8 cellular contexts compared by ENCODE assay signal in the genomic region with DNA sequence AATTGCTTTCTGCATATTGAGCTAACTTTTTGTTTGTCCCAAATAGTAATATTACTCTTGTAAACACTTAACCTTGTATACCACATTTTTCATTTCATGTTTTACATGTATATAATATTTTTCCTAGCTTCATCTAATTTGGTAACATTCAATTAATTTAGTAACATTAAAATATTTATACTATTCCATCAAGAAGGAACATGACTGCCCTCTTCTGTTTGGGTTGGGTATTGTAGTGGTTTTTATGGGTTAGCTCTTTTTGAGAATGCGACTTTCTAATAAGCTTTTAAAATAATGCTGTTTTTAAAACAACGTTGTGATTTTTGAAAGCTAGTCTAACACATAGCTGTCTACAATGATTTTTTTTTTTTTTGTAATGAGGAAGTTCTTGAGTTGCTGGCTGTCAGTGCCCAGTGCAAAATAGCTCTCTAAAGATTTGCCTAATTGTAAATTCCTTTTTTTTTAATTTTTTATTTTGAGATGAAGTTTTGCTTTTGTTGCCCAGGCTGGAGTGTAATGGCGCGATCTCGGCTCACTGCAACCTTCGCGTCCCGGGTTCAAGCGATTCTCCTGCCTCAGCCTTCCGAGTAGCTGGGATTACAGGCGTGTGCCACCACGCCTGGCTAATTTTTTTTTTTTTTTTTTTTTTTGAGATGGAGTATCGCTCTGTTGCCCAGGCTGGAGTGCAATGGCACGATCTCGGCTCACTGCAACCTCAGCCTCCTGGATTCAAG. TPM values are rescaled to one million over a fixed set of nuclear protein-coding genes. Genes with fewer than 3 reads are reported as not detected.
DNase-seq lines count a peak whose midpoint lies in the region; TF ChIP-seq lines count a peak whose summit lies in the region.
"Not testable (repeated sequence)": the region's sequence is repeated elsewhere in the genome, so short reads cannot be mapped to it uniquely, and the experiment has no call there.

No MANE protein-coding gene starts in this region.

- H3K9me3 ChIP-seq in Caco-2; subcutaneous abdominal adipose tissue (ENCODE audit: control insufficient read depth in 5 of 5, low read length in 5 of 5): not testable (repeated sequence)

- not testable (repeated sequence) for H3K23ac ChIP-seq in mesendoderm (ENCODE audit: low read length)

- WGBS in mesendoderm (ENCODE audit: extremely low coverage, insufficient coverage, low lambda C conversion rate), result no CpG with 5 or more reads among the region's 15 CpGs

- H3K18ac ChIP-seq in mesendoderm (ENCODE audit: low read length), result not testable (repeated sequence)

- not testable (repeated sequence) for H3K9ac ChIP-seq in mesendoderm (ENCODE audit: low read length); subcutaneous abdominal adipose tissue (ENCODE audit: low read length in 5 of 5)

- not testable (repeated sequence) for H3K4me3 Mint-ChIP-seq in Caco-2 (ENCODE audit: unreplicated experiment)

- H3K4me3 ChIP-seq in Caco-2 (ENCODE audit: low read depth, low read length); mesendoderm (ENCODE audit: low read length); subcutaneous abdominal adipose tissue (ENCODE audit: low read depth in 1 of 5, low read length in 5 of 5): not testable (repeated sequence)

- H3K79me2 ChIP-seq in mesendoderm (ENCODE audit: control insufficient read depth, insufficient read depth, low read length), result peaks cover 35% of the 10 kb centered on the region

- not testable (repeated sequence) for H3K4ac ChIP-seq in mesendoderm (ENCODE audit: low read depth, low read length)

- H2BK15ac ChIP-seq in mesendoderm (replicated peaks; ENCODE audit: low read depth), result not testable (repeated sequence)

- H3K27me3 Mint-ChIP-seq in Caco-2 (ENCODE audit: insufficient read depth, unreplicated experiment), result not testable (repeated sequence)

- not testable (repeated sequence) for H3K27ac Mint-ChIP-seq in Caco-2 (ENCODE audit: unreplicated experiment)

- H2BK5ac ChIP-seq in mesendoderm (ENCODE audit: low read length), result not testable (repeated sequence)

- not testable (repeated sequence) for H4K5ac ChIP-seq in mesendoderm (ENCODE audit: low read length)

- H3K27ac ChIP-seq in mesendoderm (ENCODE audit: low read depth, low read length), result not testable (repeated sequence)
- peak overlapping the region; percentile 37 for H3K27ac ChIP-seq in subcutaneous abdominal adipose tissue (ENCODE audit: low read depth, low read length)

- peaks cover 87% of the 10 kb centered on the region for H3K36me3 Mint-ChIP-seq in Caco-2 (ENCODE audit: insufficient read depth, unreplicated experiment)

- BruUV-seq in Caco-2 (replicated peaks; lab: Mats Ljungman, UMichigan), result not testable (repeated sequence)

- not testable (repeated sequence) for H3K56ac ChIP-seq in mesendoderm (ENCODE audit: low read length)

- not testable (repeated sequence) for H3K27me3 ChIP-seq in Caco-2 (replicated peaks; ENCODE audit: control insufficient read depth, insufficient read depth, low read length); mesendoderm (ENCODE audit: insufficient read depth, low read length, poor library complexity); subcutaneous abdominal adipose tissue (ENCODE audit: control insufficient read depth in 5 of 5, insufficient read depth in 4 of 5, low read length in 5 of 5)

- H3K36me3 ChIP-seq in Caco-2 (ENCODE audit: control insufficient read depth, insufficient read depth, low read length); mesendoderm (ENCODE audit: control insufficient read depth, insufficient read depth, low read length): not testable (repeated sequence)
- H3K36me3 ChIP-seq in subcutaneous abdominal adipose tissue (ENCODE audit: control insufficient read depth in 5 of 5, insufficient read depth in 5 of 5, low read length in 5 of 5), result peaks cover 33 to 57% (median 43%) of the 10 kb centered on the region in 5 donors

- not testable (repeated sequence) for H2AK5ac ChIP-seq in mesendoderm (ENCODE audit: low read length)

- H4K8ac ChIP-seq in mesendoderm (ENCODE audit: low read depth, low read length), result not testable (repeated sequence)

- intact Hi-C loops in Caco-2 (cut with micrococcal nuclease; ENCODE audit: unreplicated experiment), result loop anchor here (1.0 kb wide), 1 partner anchor 101 kb away; no protein-coding TSS in a partner anchor

- POLR2A ChIA-PET in Caco-2 (lab: Charles Lee), result interaction anchor here (0.6 to 1.5 kb wide), 4 partner anchors 100 to 154 kb away, joined by 3 to 9 read pairs (median 3); partner anchors contain the start of gene ZFR

- not testable (repeated sequence) for H3K4me1 Mint-ChIP-seq in Caco-2 (ENCODE audit: low read depth, unreplicated experiment)

- H2BK120ac ChIP-seq in mesendoderm (ENCODE audit: low read depth, low read length), result not testable (repeated sequence)

- H3K4me2 ChIP-seq in mesendoderm (ENCODE audit: low read length), result not testable (repeated sequence)

- DNase-seq in Caco-2, result peak in 1 of 2 experiments; percentile 62
- DNase-seq in HS-5 (ENCODE audit: low read depth), result peak; percentile 70
- peak; percentile 43 for DNase-seq in NCI-H2171 (lab: John Stamatoyannopoulos, UW)
- DNase-seq in SK-N-DZ (ENCODE audit: low spot score), result peak; percentile 52
- DNase-seq in activated naive CD8-positive, alpha-beta T cell treated with anti-CD3 and anti-CD28 coated beads, Interleukin-2, amount 50 U/mL, for 16 hours (ENCODE audit: low read depth, low spot score), result peak; percentile 6
- DNase-seq in fibroblast of gingiva (ENCODE audit: low read depth), result peak; percentile 56
- peak; percentile 46 for DNase-seq in mesendoderm

- CTCF ChIA-PET in Caco-2 (lab: Charles Lee), result interaction anchor here (0.7 to 2.4 kb wide), 18 partner anchors 14 to 1115 kb away, joined by 3 to 85 read pairs (median 4); partner anchors contain the start of gene ZFR

- TF ChIP-seq CTCF in Caco-2 (IDR thresholded peaks at IDR 0.05; ENCODE audit: insufficient read depth in 1 of 2, low read depth in 1 of 2, low read length in 1 of 2, severe bottlenecking in 1 of 2, unreplicated experiment in 1 of 2), result peak; percentile 66 to 90

- not testable (repeated sequence) for H3K79me1 ChIP-seq in mesendoderm (ENCODE audit: low read length)

- H3K9me3 Mint-ChIP-seq in Caco-2 (ENCODE audit: unreplicated experiment), result not testable (repeated sequence)

- H3K4me1 ChIP-seq in Caco-2; mesendoderm (ENCODE audit: control insufficient read depth, low read depth, low read length): not testable (repeated sequence)
- peaks cover 4 to 37% (median 20%) of the 10 kb centered on the region in 5 donors for H3K4me1 ChIP-seq in subcutaneous abdominal adipose tissue (ENCODE audit: control insufficient read depth in 5 of 5, insufficient read depth in 5 of 5, low read length in 5 of 5)

RNA-seq across cellular contexts. Expression of gene SUB1, which starts 4.9 kb away (rescaled TPM):
- total RNA-seq in Caco-2 (2022), result 281 and 293 TPM in 2 replicates
- polyA plus RNA-seq in SK-N-DZ (2014; cell fraction: cytosol; rRNA removed), result 158 and 203 TPM in 2 replicates
- 153 and 259 TPM in 2 replicates for polyA plus RNA-seq in SK-N-DZ (2014; cell fraction: nucleus; rRNA removed)
- 812 TPM for polyA plus RNA-seq in mesendoderm (2013, experiment 1 of 2)
- 835 TPM for polyA plus RNA-seq in mesendoderm (2013, experiment 2 of 2)
